Comparison of ENCODE assay signal across 2 cellular contexts in the genomic region with DNA sequence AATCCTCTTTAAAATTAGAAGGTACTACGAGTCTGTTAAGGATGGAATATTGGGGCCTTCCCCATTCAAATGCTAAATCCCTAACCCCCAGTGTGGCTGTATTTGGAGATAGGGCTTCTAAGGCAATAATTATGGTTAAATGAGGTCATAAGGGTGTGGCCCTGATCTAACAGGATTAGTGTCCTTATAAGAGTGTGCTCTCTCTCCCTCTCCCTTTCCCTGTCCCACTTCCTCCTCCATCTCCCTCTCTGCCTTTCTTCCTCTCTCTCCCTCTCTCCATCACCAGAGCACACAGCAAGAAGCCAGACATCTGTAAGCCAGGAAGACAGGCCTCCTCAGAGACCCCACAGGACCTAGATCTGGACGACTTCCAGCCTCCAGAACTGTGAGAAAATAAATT.
TF ChIP-seq lines count a peak whose summit lies in the region.

No MANE protein-coding gene starts in this region.

TF ChIP-seq in GM23338, 12 proteins besides CTCF, POLR2A, EP300 and RAD21 (continues in another document):
- TF ChIP-seq, protein P1, sequence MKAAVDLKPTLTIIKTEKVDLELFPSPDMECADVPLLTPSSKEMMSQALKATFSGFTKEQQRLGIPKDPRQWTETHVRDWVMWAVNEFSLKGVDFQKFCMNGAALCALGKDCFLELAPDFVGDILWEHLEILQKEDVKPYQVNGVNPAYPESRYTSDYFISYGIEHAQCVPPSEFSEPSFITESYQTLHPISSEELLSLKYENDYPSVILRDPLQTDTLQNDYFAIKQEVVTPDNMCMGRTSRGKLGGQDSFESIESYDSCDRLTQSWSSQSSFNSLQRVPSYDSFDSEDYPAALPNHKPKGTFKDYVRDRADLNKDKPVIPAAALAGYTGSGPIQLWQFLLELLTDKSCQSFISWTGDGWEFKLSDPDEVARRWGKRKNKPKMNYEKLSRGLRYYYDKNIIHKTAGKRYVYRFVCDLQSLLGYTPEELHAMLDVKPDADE (IDR thresholded peaks at IDR 0.05), result no peak
- TF ChIP-seq POLR2AphosphoS5 (IDR thresholded peaks at IDR 0.05; ENCODE audit: low read depth) (no peak), EZH2 (IDR thresholded peaks at IDR 0.05; ENCODE audit: low read depth, unreplicated experiment) (no peak), JUNB (IDR thresholded peaks at IDR 0.05; ENCODE audit: unreplicated experiment) (no peak), STAT1 (IDR thresholded peaks at IDR 0.05; ENCODE audit: unreplicated experiment) (no peak), CREB1 (CRISPR knock-in tag; IDR thresholded peaks at IDR 0.05; ENCODE audit: low read depth) (no peak), NANOG (IDR thresholded peaks at IDR 0.05; ENCODE audit: borderline replicate concordance) (no peak), ZNF114 (CRISPR knock-in tag; IDR thresholded peaks at IDR 0.05) (no peak)
- TF ChIP-seq, protein P2, sequence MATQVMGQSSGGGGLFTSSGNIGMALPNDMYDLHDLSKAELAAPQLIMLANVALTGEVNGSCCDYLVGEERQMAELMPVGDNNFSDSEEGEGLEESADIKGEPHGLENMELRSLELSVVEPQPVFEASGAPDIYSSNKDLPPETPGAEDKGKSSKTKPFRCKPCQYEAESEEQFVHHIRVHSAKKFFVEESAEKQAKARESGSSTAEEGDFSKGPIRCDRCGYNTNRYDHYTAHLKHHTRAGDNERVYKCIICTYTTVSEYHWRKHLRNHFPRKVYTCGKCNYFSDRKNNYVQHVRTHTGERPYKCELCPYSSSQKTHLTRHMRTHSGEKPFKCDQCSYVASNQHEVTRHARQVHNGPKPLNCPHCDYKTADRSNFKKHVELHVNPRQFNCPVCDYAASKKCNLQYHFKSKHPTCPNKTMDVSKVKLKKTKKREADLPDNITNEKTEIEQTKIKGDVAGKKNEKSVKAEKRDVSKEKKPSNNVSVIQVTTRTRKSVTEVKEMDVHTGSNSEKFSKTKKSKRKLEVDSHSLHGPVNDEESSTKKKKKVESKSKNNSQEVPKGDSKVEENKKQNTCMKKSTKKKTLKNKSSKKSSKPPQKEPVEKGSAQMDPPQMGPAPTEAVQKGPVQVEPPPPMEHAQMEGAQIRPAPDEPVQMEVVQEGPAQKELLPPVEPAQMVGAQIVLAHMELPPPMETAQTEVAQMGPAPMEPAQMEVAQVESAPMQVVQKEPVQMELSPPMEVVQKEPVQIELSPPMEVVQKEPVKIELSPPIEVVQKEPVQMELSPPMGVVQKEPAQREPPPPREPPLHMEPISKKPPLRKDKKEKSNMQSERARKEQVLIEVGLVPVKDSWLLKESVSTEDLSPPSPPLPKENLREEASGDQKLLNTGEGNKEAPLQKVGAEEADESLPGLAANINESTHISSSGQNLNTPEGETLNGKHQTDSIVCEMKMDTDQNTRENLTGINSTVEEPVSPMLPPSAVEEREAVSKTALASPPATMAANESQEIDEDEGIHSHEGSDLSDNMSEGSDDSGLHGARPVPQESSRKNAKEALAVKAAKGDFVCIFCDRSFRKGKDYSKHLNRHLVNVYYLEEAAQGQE (IDR thresholded peaks at IDR 0.05; ENCODE audit: unreplicated experiment), result no peak
- TF ChIP-seq, protein P3, sequence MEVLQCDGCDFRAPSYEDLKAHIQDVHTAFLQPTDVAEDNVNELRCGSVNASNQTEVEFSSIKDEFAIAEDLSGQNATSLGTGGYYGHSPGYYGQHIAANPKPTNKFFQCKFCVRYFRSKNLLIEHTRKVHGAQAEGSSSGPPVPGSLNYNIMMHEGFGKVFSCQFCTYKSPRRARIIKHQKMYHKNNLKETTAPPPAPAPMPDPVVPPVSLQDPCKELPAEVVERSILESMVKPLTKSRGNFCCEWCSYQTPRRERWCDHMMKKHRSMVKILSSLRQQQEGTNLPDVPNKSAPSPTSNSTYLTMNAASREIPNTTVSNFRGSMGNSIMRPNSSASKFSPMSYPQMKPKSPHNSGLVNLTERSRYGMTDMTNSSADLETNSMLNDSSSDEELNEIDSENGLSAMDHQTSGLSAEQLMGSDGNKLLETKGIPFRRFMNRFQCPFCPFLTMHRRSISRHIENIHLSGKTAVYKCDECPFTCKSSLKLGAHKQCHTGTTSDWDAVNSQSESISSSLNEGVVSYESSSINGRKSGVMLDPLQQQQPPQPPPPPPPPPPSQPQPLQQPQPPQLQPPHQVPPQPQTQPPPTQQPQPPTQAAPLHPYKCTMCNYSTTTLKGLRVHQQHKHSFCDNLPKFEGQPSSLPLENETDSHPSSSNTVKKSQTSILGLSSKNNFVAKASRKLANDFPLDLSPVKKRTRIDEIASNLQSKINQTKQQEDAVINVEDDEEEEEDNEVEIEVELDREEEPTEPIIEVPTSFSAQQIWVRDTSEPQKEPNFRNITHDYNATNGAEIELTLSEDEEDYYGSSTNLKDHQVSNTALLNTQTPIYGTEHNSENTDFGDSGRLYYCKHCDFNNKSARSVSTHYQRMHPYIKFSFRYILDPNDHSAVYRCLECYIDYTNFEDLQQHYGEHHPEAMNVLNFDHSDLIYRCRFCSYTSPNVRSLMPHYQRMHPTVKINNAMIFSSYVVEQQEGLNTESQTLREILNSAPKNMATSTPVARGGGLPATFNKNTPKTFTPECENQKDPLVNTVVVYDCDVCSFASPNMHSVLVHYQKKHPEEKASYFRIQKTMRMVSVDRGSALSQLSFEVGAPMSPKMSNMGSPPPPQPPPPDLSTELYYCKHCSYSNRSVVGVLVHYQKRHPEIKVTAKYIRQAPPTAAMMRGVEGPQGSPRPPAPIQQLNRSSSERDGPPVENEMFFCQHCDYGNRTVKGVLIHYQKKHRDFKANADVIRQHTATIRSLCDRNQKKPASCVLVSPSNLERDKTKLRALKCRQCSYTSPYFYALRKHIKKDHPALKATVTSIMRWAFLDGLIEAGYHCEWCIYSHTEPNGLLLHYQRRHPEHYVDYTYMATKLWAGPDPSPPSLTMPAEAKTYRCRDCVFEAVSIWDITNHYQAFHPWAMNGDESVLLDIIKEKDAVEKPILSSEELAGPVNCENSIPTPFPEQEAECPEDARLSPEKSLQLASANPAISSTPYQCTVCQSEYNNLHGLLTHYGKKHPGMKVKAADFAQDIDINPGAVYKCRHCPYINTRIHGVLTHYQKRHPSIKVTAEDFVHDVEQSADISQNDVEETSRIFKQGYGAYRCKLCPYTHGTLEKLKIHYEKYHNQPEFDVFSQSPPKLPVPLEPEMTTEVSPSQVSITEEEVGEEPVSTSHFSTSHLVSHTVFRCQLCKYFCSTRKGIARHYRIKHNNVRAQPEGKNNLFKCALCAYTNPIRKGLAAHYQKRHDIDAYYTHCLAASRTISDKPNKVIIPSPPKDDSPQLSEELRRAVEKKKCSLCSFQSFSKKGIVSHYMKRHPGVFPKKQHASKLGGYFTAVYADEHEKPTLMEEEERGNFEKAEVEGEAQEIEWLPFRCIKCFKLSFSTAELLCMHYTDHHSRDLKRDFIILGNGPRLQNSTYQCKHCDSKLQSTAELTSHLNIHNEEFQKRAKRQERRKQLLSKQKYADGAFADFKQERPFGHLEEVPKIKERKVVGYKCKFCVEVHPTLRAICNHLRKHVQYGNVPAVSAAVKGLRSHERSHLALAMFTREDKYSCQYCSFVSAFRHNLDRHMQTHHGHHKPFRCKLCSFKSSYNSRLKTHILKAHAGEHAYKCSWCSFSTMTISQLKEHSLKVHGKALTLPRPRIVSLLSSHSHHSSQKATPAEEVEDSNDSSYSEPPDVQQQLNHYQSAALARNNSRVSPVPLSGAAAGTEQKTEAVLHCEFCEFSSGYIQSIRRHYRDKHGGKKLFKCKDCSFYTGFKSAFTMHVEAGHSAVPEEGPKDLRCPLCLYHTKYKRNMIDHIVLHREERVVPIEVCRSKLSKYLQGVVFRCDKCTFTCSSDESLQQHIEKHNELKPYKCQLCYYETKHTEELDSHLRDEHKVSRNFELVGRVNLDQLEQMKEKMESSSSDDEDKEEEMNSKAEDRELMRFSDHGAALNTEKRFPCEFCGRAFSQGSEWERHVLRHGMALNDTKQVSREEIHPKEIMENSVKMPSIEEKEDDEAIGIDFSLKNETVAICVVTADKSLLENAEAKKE (CRISPR knock-in tag; IDR thresholded peaks at IDR 0.05), result no peak

TF ChIP-seq in K562, 482 proteins besides CTCF, POLR2A, EP300 and RAD21 (continued from another document and continues in another):
- TF ChIP-seq, protein P4, sequence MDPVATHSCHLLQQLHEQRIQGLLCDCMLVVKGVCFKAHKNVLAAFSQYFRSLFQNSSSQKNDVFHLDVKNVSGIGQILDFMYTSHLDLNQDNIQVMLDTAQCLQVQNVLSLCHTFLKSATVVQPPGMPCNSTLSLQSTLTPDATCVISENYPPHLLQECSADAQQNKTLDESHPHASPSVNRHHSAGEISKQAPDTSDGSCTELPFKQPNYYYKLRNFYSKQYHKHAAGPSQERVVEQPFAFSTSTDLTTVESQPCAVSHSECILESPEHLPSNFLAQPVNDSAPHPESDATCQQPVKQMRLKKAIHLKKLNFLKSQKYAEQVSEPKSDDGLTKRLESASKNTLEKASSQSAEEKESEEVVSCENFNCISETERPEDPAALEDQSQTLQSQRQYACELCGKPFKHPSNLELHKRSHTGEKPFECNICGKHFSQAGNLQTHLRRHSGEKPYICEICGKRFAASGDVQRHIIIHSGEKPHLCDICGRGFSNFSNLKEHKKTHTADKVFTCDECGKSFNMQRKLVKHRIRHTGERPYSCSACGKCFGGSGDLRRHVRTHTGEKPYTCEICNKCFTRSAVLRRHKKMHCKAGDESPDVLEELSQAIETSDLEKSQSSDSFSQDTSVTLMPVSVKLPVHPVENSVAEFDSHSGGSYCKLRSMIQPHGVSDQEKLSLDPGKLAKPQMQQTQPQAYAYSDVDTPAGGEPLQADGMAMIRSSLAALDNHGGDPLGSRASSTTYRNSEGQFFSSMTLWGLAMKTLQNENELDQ (CRISPR knock-in tag; IDR thresholded peaks at IDR 0.05; ENCODE audit: borderline replicate concordance), result no peak
- TF ChIP-seq BRD9 (IDR thresholded peaks at IDR 0.05; ENCODE audit: low read depth, partially characterized antibody), result no peak
- TF ChIP-seq JUND (IDR thresholded peaks at IDR 0.05; ENCODE audit: borderline replicate concordance, low read depth, low read length), result peak; percentile 86
- peak; percentile 57; the same call in 1 of the 3 replicates for TF ChIP-seq JUND (tag; IDR thresholded peaks at IDR 0.05; ENCODE audit: borderline replicate concordance, low read depth, low read length)
- no peak for TF ChIP-seq BDP1 (IDR thresholded peaks at IDR 0.05; ENCODE audit: insufficient read depth, insufficient read length)
- TF ChIP-seq DACH1 (IDR thresholded peaks at IDR 0.05; ENCODE audit: partially characterized antibody), result no peak
- TF ChIP-seq ZC3H8 (IDR thresholded peaks at IDR 0.05), result no peak
- TF ChIP-seq CCNT2 (IDR thresholded peaks at IDR 0.05; ENCODE audit: borderline replicate concordance, extremely low read depth, insufficient read length, low read depth, low read length), result peak; percentile 35
- TF ChIP-seq SMAD3 (CRISPR knock-in tag; conservative IDR thresholded peaks at IDR 0.05), result no peak
- TF ChIP-seq TSC22D4 (tag; IDR thresholded peaks at IDR 0.05), result no peak
- peak; percentile 56 for TF ChIP-seq CBFA2T3 (IDR thresholded peaks at IDR 0.05)
- TF ChIP-seq ARHGAP35 (IDR thresholded peaks at IDR 0.05; ENCODE audit: partially characterized antibody), result no peak
- no peak for TF ChIP-seq MTA3 (IDR thresholded peaks at IDR 0.05; ENCODE audit: borderline replicate concordance)
- no peak for TF ChIP-seq CBX8 (IDR thresholded peaks at IDR 0.05; ENCODE audit: borderline replicate concordance, extremely low read depth, low read depth, low read length, poor library complexity, severe bottlenecking)
- no peak for TF ChIP-seq CBX5 (IDR thresholded peaks at IDR 0.05; ENCODE audit: borderline replicate concordance, low read depth)
- no peak for TF ChIP-seq YY1 (IDR thresholded peaks at IDR 0.05; ENCODE audit: borderline replicate concordance in 1 of 3, control insufficient read depth in 1 of 3, extremely low read depth in 1 of 3, insufficient read depth in 3 of 3, insufficient read length in 1 of 3, insufficient replicate concordance in 2 of 3, low read depth in 1 of 3, low read length in 2 of 3)
- TF ChIP-seq, protein P5, sequence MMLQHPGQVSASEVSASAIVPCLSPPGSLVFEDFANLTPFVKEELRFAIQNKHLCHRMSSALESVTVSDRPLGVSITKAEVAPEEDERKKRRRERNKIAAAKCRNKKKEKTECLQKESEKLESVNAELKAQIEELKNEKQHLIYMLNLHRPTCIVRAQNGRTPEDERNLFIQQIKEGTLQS (IDR thresholded peaks at IDR 0.05), result peak; percentile 75
- TF ChIP-seq, protein P5 (CRISPR knock-in tag; conservative IDR thresholded peaks at IDR 0.05), result no peak
- TF ChIP-seq ZNF143 (CRISPR knock-in tag; IDR thresholded peaks at IDR 0.05), result no peak
- TF ChIP-seq NELFE (IDR thresholded peaks at IDR 0.05; ENCODE audit: insufficient read depth, insufficient read length), result no peak
- TF ChIP-seq MTF1 (CRISPR knock-in tag; IDR thresholded peaks at IDR 0.05; ENCODE audit: borderline replicate concordance), result no peak
- TF ChIP-seq ZBTB7A (IDR thresholded peaks at IDR 0.05; ENCODE audit: borderline replicate concordance, control insufficient read depth, low read depth, low read length), result no peak
- TF ChIP-seq ETS2 (tag; IDR thresholded peaks at IDR 0.05; ENCODE audit: borderline replicate concordance, poor library complexity, severe bottlenecking), result no peak
- TF ChIP-seq TAL1 (IDR thresholded peaks at IDR 0.05), result peak; percentile 35
